In genomic region chr1:202586018-202586821, GRCh38 we compare ENCODE assay signal across 8 cellular contexts.
A peak's percentile ranks its signal among the peaks of the same experiment; 100 is the strongest.
DNase-seq lines count a peak whose midpoint lies in the region; FAIRE-seq and TF ChIP-seq lines count a peak whose summit lies in the region.

No MANE protein-coding gene starts in this region.

- H3F3A ChIP-seq in neural cell (ENCODE audit: insufficient read depth, low read length, poor library complexity, severe bottlenecking): no peaks in the 10 kb centered on the region

- no peak overlapping the region for H3K4me3 ChIP-seq in neural cell (ENCODE audit: low read length)

- H3K4me3 Mint-ChIP-seq in chondrocyte (ENCODE audit: unreplicated experiment): no peak overlapping the region
- H3K4me3 Mint-ChIP-seq in T-helper 2 cell treated with Interferon-gamma antibody and Interleukin-4, amounts not matched to agents 5 μg/mL and 100 μg/mL, for 36 hours: no peak overlapping the region
- no peak overlapping the region for H3K4me3 Mint-ChIP-seq in immature natural killer cell

- no peaks in the 10 kb centered on the region for H3K27me3 ChIP-seq in neural cell (ENCODE audit: insufficient read depth, low read depth, low read length)

- no peak for TF ChIP-seq EP300 in neural cell (conservative IDR thresholded peaks at IDR 0.05; ENCODE audit: poor library complexity, severe bottlenecking)

- H3K4me2 ChIP-seq in neural cell (ENCODE audit: low read length): no peak overlapping the region

- FAIRE-seq in frontal cortex (lab: Jason Lieb, UNC): no peak

- DNase-seq in DMS153 (lab: John Stamatoyannopoulos, UW) (peak; percentile 55), NCI-H1105 (lab: John Stamatoyannopoulos, UW) (peak; percentile 26), chondrocyte (ENCODE audit: low spot score) (no peak), immature natural killer cell (no peak), frontal cortex (ENCODE audit: low spot score in 2 of 2) (no peak), T-helper 2 cell (no peak)
- no peak for DNase-seq in T-helper 2 cell treated with Interferon-gamma antibody and Interleukin-4, amounts not matched to agents 5 μg/mL and 100 μg/mL, for 36 hours (ENCODE audit: low spot score)

- TF ChIP-seq CTCF in chondrocyte (IDR thresholded peaks at IDR 0.05) (no peak), neural cell (IDR thresholded peaks at IDR 0.05; ENCODE audit: poor library complexity, severe bottlenecking) (no peak)

- H3K36me3 Mint-ChIP-seq in chondrocyte (ENCODE audit: low read depth) (peaks cover 7% of the 10 kb centered on the region), immature natural killer cell (peaks cover 9 to 31% (median 12%) of the 10 kb centered on the region in 3 donors)
- H3K36me3 Mint-ChIP-seq in T-helper 2 cell treated with Interferon-gamma antibody and Interleukin-4, amounts not matched to agents 5 μg/mL and 100 μg/mL, for 36 hours (ENCODE audit: low read depth): no peaks in the 10 kb centered on the region

- no peaks in the 10 kb centered on the region for H4K20me1 ChIP-seq in neural cell (ENCODE audit: insufficient read depth)

- no peak overlapping the region for H2AFZ ChIP-seq in neural cell (ENCODE audit: low read depth, low read length)

- peak overlapping the region; percentile 15 for H3K9ac ChIP-seq in neural cell (ENCODE audit: low read length)

- no peaks in the 10 kb centered on the region for H3K27me3 Mint-ChIP-seq in chondrocyte (ENCODE audit: low read depth)
- no peaks in the 10 kb centered on the region for H3K27me3 Mint-ChIP-seq in T-helper 2 cell treated with Interferon-gamma antibody and Interleukin-4, amounts not matched to agents 5 μg/mL and 100 μg/mL, for 36 hours (ENCODE audit: low read depth)
- H3K27me3 Mint-ChIP-seq in immature natural killer cell (ENCODE audit: low read depth in 3 of 3): peaks cover 0 to 3% (median 3%) of the 10 kb centered on the region in 3 donors

- H3K9me3 ChIP-seq in neural cell (ENCODE audit: low read length): no peaks in the 10 kb centered on the region

- H3K4me1 Mint-ChIP-seq in chondrocyte (ENCODE audit: low read depth): peaks cover 42% of the 10 kb centered on the region
- H3K4me1 Mint-ChIP-seq in T-helper 2 cell treated with Interferon-gamma antibody and Interleukin-4, amounts not matched to agents 5 μg/mL and 100 μg/mL, for 36 hours (ENCODE audit: low read depth): peaks cover 2% of the 10 kb centered on the region
- H3K4me1 Mint-ChIP-seq in immature natural killer cell: peaks cover 4 to 12% of the 10 kb centered on the region in 2 donors

- H3K79me2 ChIP-seq in neural cell (replicated peaks; ENCODE audit: insufficient read depth, low read length): no peaks in the 10 kb centered on the region

- H3K9me3 Mint-ChIP-seq in chondrocyte (ENCODE audit: low read depth) (no peaks in the 10 kb centered on the region), immature natural killer cell (no peaks in the 10 kb centered on the region)
- no peaks in the 10 kb centered on the region for H3K9me3 Mint-ChIP-seq in T-helper 2 cell treated with Interferon-gamma antibody and Interleukin-4, amounts not matched to agents 5 μg/mL and 100 μg/mL, for 36 hours

- H3K36me3 ChIP-seq in neural cell (ENCODE audit: insufficient read depth, low read length): no peaks in the 10 kb centered on the region

- no peak for TF ChIP-seq RAD21 in neural cell (conservative IDR thresholded peaks at IDR 0.05)

- H3K27ac ChIP-seq in neural cell (ENCODE audit: low read length): peak overlapping the region; percentile 59

- H3K9me2 ChIP-seq in neural cell (ENCODE audit: insufficient read depth, low read length): no peaks in the 10 kb centered on the region

- H3K27ac Mint-ChIP-seq in chondrocyte (ENCODE audit: unreplicated experiment): peak overlapping the region; percentile 62
- no peak overlapping the region for H3K27ac Mint-ChIP-seq in T-helper 2 cell treated with Interferon-gamma antibody and Interleukin-4, amounts not matched to agents 5 μg/mL and 100 μg/mL, for 36 hours
- peak overlapping the region in 2 of 6 donors; percentile 35 to 80 for H3K27ac Mint-ChIP-seq in immature natural killer cell

TF ChIP-seq in neural cell, 6 proteins besides CTCF, POLR2A, EP300 and RAD21:
- TF ChIP-seq POLR2AphosphoS5 (IDR thresholded peaks at IDR 0.05): no peak
- no peak for TF ChIP-seq MXI1 (conservative IDR thresholded peaks at IDR 0.05; ENCODE audit: poor library complexity, severe bottlenecking)
- TF ChIP-seq, protein P1, sequence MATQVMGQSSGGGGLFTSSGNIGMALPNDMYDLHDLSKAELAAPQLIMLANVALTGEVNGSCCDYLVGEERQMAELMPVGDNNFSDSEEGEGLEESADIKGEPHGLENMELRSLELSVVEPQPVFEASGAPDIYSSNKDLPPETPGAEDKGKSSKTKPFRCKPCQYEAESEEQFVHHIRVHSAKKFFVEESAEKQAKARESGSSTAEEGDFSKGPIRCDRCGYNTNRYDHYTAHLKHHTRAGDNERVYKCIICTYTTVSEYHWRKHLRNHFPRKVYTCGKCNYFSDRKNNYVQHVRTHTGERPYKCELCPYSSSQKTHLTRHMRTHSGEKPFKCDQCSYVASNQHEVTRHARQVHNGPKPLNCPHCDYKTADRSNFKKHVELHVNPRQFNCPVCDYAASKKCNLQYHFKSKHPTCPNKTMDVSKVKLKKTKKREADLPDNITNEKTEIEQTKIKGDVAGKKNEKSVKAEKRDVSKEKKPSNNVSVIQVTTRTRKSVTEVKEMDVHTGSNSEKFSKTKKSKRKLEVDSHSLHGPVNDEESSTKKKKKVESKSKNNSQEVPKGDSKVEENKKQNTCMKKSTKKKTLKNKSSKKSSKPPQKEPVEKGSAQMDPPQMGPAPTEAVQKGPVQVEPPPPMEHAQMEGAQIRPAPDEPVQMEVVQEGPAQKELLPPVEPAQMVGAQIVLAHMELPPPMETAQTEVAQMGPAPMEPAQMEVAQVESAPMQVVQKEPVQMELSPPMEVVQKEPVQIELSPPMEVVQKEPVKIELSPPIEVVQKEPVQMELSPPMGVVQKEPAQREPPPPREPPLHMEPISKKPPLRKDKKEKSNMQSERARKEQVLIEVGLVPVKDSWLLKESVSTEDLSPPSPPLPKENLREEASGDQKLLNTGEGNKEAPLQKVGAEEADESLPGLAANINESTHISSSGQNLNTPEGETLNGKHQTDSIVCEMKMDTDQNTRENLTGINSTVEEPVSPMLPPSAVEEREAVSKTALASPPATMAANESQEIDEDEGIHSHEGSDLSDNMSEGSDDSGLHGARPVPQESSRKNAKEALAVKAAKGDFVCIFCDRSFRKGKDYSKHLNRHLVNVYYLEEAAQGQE (IDR thresholded peaks at IDR 0.05; ENCODE audit: borderline replicate concordance): no peak
- no peak for TF ChIP-seq SMC3 (conservative IDR thresholded peaks at IDR 0.05; ENCODE audit: poor library complexity)
- no peak for TF ChIP-seq TAF1 (IDR thresholded peaks at IDR 0.05; ENCODE audit: low read depth)
- TF ChIP-seq EZH2 (IDR thresholded peaks at IDR 0.05; ENCODE audit: borderline replicate concordance, insufficient read depth, low read length, poor library complexity, severe bottlenecking): no peak

Comparison
In these comparisons a context has a peak if more than half of its experiments do, and no peak if none do; other contexts are left out.
1. DNase-seq: peak in DMS153 (single experiment) and NCI-H1105 (single experiment); none in chondrocyte (single experiment), T-helper 2 cell treated with Interferon-gamma antibody and Interleukin-4, amounts not matched to agents 5 μg/mL and 100 μg/mL, for 36 hours (single experiment), immature natural killer cell (0 of 3), frontal cortex (0 of 2) and T-helper 2 cell (0 of 5).